In the genomic region with DNA sequence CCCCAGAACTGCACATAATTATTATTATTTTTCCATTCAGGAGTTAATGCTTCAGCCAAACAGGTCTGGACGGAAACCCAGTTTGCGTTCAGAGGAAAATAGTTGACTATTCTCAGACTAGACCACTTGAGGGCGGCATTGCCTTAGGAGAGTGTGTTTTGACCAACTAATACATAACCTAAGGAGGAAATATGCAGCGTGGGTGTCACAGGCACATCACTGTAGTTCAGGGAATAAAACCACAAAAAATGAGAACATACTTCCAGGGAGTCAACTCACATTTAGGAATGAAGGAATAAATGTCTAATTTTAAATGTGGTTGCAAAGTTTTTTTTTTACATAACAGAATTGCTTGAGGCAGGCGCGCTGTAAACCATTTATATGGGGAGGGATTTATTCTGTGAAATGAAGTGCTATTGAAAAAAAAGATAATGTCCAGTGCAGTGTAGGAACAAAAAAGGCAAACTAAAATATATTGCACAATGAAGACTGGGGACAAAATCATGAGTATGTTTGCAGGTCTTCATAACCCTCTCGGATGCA, we compare ENCODE assay signal across 8 cellular contexts.
DNase-seq lines count a peak whose midpoint lies in the region; ATAC-seq and TF ChIP-seq lines count a peak whose summit lies in the region.

No MANE protein-coding gene starts in this region.

- H4K91ac ChIP-seq in mesenchymal stem cell (ENCODE audit: low read length): no peak overlapping the region

- ATAC-seq in GM18870 (IDR thresholded peaks at IDR 0.05; ENCODE audit: unreplicated experiment) (peak; percentile 84), HG03095 (IDR thresholded peaks at IDR 0.05; ENCODE audit: unreplicated experiment) (peak; percentile 94)
- peak; percentile 60 for ATAC-seq in activated CD4-positive, alpha-beta T cell treated with anti-CD3 and anti-CD28 coated beads for 36 hours

- H2BK5ac ChIP-seq in mesenchymal stem cell (ENCODE audit: low read depth, low read length, poor library complexity, severe bottlenecking): no peak overlapping the region

- H3K27me3 Mint-ChIP-seq in activated CD4-positive, alpha-beta T cell treated with anti-CD3 and anti-CD28 coated beads for 36 hours: peaks cover 7% of the 10 kb centered on the region

- H3K14ac ChIP-seq in mesenchymal stem cell (ENCODE audit: low read length in 2 of 2): no peak overlapping the region

- no peaks in the 10 kb centered on the region for H3K27me3 ChIP-seq in mesenchymal stem cell (ENCODE audit: control insufficient read depth in 1 of 2, insufficient read depth in 1 of 2, low read length in 2 of 2)

- intact Hi-C loops in activated CD4-positive, alpha-beta T cell treated with anti-CD3 and anti-CD28 coated beads for 36 hours (cut with DNase I, micrococcal nuclease): loop anchor here (1.0 to 5.0 kb wide), 10 partner anchors 60 to 1071 kb away; a partner anchor contains a TSS

- H2AK5ac ChIP-seq in mesenchymal stem cell (ENCODE audit: low read length, severe bottlenecking): no peak overlapping the region

- H3K23ac ChIP-seq in mesenchymal stem cell (ENCODE audit: low read length in 2 of 2): no peak overlapping the region

- H3K27ac ChIP-seq in C4-2B (no peak overlapping the region), mesenchymal stem cell (ENCODE audit: low read length, poor library complexity, severe bottlenecking) (no peak overlapping the region)

- no peaks in the 10 kb centered on the region for H3K9me3 ChIP-seq in mesenchymal stem cell (ENCODE audit: control insufficient read depth, low read length)

- peak; percentile 90 for DNase-seq in NCI-H2227 treated with DMSO at 0.1 percent for 48 hours (lab: John Stamatoyannopoulos, UW)
- peak; percentile 73 for DNase-seq in activated CD4-positive, alpha-beta T cell treated with anti-CD3 and anti-CD28 coated beads for 36 hours
- DNase-seq in effector CD4-positive, alpha-beta T cell: peak; percentile 34
- peak; percentile 79 for DNase-seq in mesenchymal stem cell
- peak; percentile 5 for DNase-seq in stimulated activated CD8-positive, alpha-beta memory T cell treated with anti-CD3 and anti-CD28 coated beads, Interleukin-7, amount 100 ng/mL, for 24 hours (ENCODE audit: low read depth)

- H3K4me2 ChIP-seq in mesenchymal stem cell (ENCODE audit: low read length, poor library complexity, severe bottlenecking): no peak overlapping the region

- no peak overlapping the region for H4K8ac ChIP-seq in mesenchymal stem cell (ENCODE audit: low read length)

- CTCF ChIA-PET in activated CD4-positive, alpha-beta T cell treated with anti-CD3 and anti-CD28 coated beads for 36 hours (lab: Charles Lee): interaction anchor here (0.5 to 2.7 kb wide), 12 partner anchors 11 to 641 kb away, joined by 3 to 11 read pairs (median 4); no protein-coding TSS in a partner anchor

- no peak overlapping the region for H2BK120ac ChIP-seq in mesenchymal stem cell (ENCODE audit: low read depth, low read length)

- H2BK12ac ChIP-seq in mesenchymal stem cell (ENCODE audit: low read length in 2 of 2): no peak overlapping the region

- peak overlapping the region in 1 of 2 experiments; percentile 15 for H3K4me3 ChIP-seq in mesenchymal stem cell (ENCODE audit: insufficient read depth in 1 of 2, low read depth in 1 of 2, low read length in 2 of 2)

- H2BK15ac ChIP-seq in mesenchymal stem cell (ENCODE audit: low read depth, poor library complexity, severe bottlenecking): no peak overlapping the region

- H3K9ac ChIP-seq in mesenchymal stem cell (ENCODE audit: low read length): peak overlapping the region; percentile 62

- no peaks in the 10 kb centered on the region for H3K4me1 Mint-ChIP-seq in activated CD4-positive, alpha-beta T cell treated with anti-CD3 and anti-CD28 coated beads for 36 hours

- peak; percentile 84 for TF ChIP-seq CTCF in C4-2B (conservative IDR thresholded peaks at IDR 0.05)

- no peaks in the 10 kb centered on the region for H3K79me1 ChIP-seq in mesenchymal stem cell (replicated peaks; ENCODE audit: low read length, poor library complexity, severe bottlenecking)

- POLR2A ChIA-PET in activated CD4-positive, alpha-beta T cell treated with anti-CD3 and anti-CD28 coated beads for 36 hours (lab: Charles Lee): no interaction called here

- no peak overlapping the region for H3K4me3 Mint-ChIP-seq in activated CD4-positive, alpha-beta T cell treated with anti-CD3 and anti-CD28 coated beads for 36 hours

- 41% methylated on average over 7 of the region's 7 CpGs for WGBS in mesenchymal stem cell

- no peak overlapping the region for H2AFZ ChIP-seq in mesenchymal stem cell (ENCODE audit: low read depth, low read length)

- no peaks in the 10 kb centered on the region for H3K36me3 Mint-ChIP-seq in activated CD4-positive, alpha-beta T cell treated with anti-CD3 and anti-CD28 coated beads for 36 hours (ENCODE audit: low read depth)

- H3K4ac ChIP-seq in mesenchymal stem cell (ENCODE audit: low read depth in 1 of 2, low read length in 2 of 2): no peak overlapping the region

- H3K27ac Mint-ChIP-seq in activated CD4-positive, alpha-beta T cell treated with anti-CD3 and anti-CD28 coated beads for 36 hours: no peak overlapping the region

- no peaks in the 10 kb centered on the region for H3K4me1 ChIP-seq in mesenchymal stem cell (ENCODE audit: control insufficient read depth, insufficient read depth, low read depth, low read length)

- H3K36me3 ChIP-seq in mesenchymal stem cell (ENCODE audit: control insufficient read depth in 1 of 2, insufficient read depth in 2 of 2, low read depth in 1 of 2, low read length in 2 of 2): no peaks in the 10 kb centered on the region

- no peaks in the 10 kb centered on the region for H3K9me3 Mint-ChIP-seq in activated CD4-positive, alpha-beta T cell treated with anti-CD3 and anti-CD28 coated beads for 36 hours (ENCODE audit: low read depth)

- H3K18ac ChIP-seq in mesenchymal stem cell (ENCODE audit: low read depth in 1 of 2, low read length in 2 of 2): no peak overlapping the region

Comparison
In these comparisons a context has a peak if more than half of its experiments do, and no peak if none do; other contexts are left out.
1. DNase-seq: peak in every context shown above with its lines; median percentile 90 in NCI-H2227 treated with DMSO at 0.1 percent for 48 hours; 79 in mesenchymal stem cell; 73 in activated CD4-positive, alpha-beta T cell treated with anti-CD3 and anti-CD28 coated beads for 36 hours; 34 in effector CD4-positive, alpha-beta T cell; 5 in stimulated activated CD8-positive, alpha-beta memory T cell treated with anti-CD3 and anti-CD28 coated beads, Interleukin-7, amount 100 ng/mL, for 24 hours.